Comparison of ENCODE assay signal across 8 cellular contexts in genomic region chr6:41071923-41072835, GRCh38. TPM values are rescaled to one million over a fixed set of nuclear protein-coding genes. Genes with fewer than 3 reads are reported as not detected.
DNase-seq lines count a peak whose midpoint lies in the region; TF ChIP-seq lines count a peak whose summit lies in the region.

OARD1 (minus strand) TSS chr6:41072356; CDS start chr6:41071634, 722 bp downstream.

- H2AK5ac ChIP-seq in H9 (ENCODE audit: insufficient read length, low read length) = no peak within 1 kb of the TSS

- H2BK120ac ChIP-seq in H9 (ENCODE audit: low read depth, low read length, poor library complexity, severe bottlenecking) = no peak within 1 kb of the TSS

- H4K91ac ChIP-seq in H9 (ENCODE audit: insufficient read length, low read depth, low read length) = no peak within 1 kb of the TSS

- DNase-seq in ELR (ENCODE audit: low read depth) = peak; percentile 99
- DNase-seq in H9 = peak; percentile 98
- DNase-seq in MG63 = peak; percentile 96
- DNase-seq in SHP77 treated with DMSO at 0.1 percent for 48 hours (lab: John Stamatoyannopoulos, UW) = peak; percentile 97
- DNase-seq in activated effector memory CD4-positive, alpha-beta T cell treated with anti-CD3 and anti-CD28 coated beads, Interleukin-2, amount 50 U/mL, for 16 hours = peak; percentile 100
- peak; percentile 100 for DNase-seq in fibroblast of the conjunctiva (ENCODE audit: low read depth)
- DNase-seq in nephron progenitor cell = peak; percentile 99
- peak; percentile 99 for DNase-seq in stomach

- peak within 1 kb of the TSS; percentile 97 to 99 (median 97) for H3K27ac Mint-ChIP-seq in H9
- H3K27ac Mint-ChIP-seq in nephron progenitor cell = peak within 1 kb of the TSS; percentile 99

- H3T11ph ChIP-seq in H9 (ENCODE audit: low read length) = no peak within 1 kb of the TSS

- H3K79me1 ChIP-seq in H9 (ENCODE audit: insufficient read depth, low read depth, low read length, poor library complexity, severe bottlenecking) = no peaks in the 10 kb centered on the region

- no CpG with 5 or more reads among the region's 63 CpGs for WGBS in H9 (ENCODE audit: extremely low coverage, insufficient read length, low lambda C conversion rate)
- WGBS in stomach, 5 donors = 0 to 1% (median 0%) methylated on average over 56 to 63 of the region's 63 CpGs

- H2BK15ac ChIP-seq in H9 (ENCODE audit: low read depth, low read length) = no peak within 1 kb of the TSS

- peak within 1 kb of the TSS; percentile 89 for H3K14ac ChIP-seq in H9 (ENCODE audit: insufficient read depth, low read length)

- no peak within 1 kb of the TSS for H2BK20ac ChIP-seq in H9 (ENCODE audit: low read depth, low read length, poor library complexity, severe bottlenecking)

- TF ChIP-seq CTCF in H9 (conservative IDR thresholded peaks at IDR 0.05) (no peak), nephron progenitor cell (IDR thresholded peaks at IDR 0.05) (no peak), stomach (IDR thresholded peaks at IDR 0.05) (peak in 1 of 7 experiments; percentile 26)

- H3K56ac ChIP-seq in H9 (ENCODE audit: insufficient read length, low read depth, low read length) = no peak within 1 kb of the TSS

- peak within 1 kb of the TSS; percentile 100 for H3K4me2 ChIP-seq in H9 (ENCODE audit: insufficient read depth, insufficient read length, low read length)

- H4K20me1 ChIP-seq in H9 (ENCODE audit: control insufficient read depth, insufficient read depth, insufficient read length) = no peaks in the 10 kb centered on the region

- H3K23me2 ChIP-seq in H9 (ENCODE audit: insufficient read length, low read depth, low read length, poor library complexity, severe bottlenecking) = peaks cover 9% of the 10 kb centered on the region

- H3K9ac ChIP-seq in H9 (ENCODE audit: extremely low read depth, insufficient read length, low read length) = peak within 1 kb of the TSS; percentile 91

- no peak within 1 kb of the TSS for H4K8ac ChIP-seq in H9 (replicated peaks; ENCODE audit: insufficient read length, low read depth, low read length)

- peak within 1 kb of the TSS; percentile 91 to 92 for H3K4me3 Mint-ChIP-seq in H9
- H3K4me3 Mint-ChIP-seq in nephron progenitor cell = peak within 1 kb of the TSS; percentile 94

- no peak within 1 kb of the TSS for H2AFZ ChIP-seq in H9 (ENCODE audit: low read length)

- peaks cover 0 to 42% (median 27%) of the 10 kb centered on the region in 3 experiments; a peak in 5 of 7 replicates for H3K36me3 Mint-ChIP-seq in H9 (ENCODE audit: insufficient read depth in 1 of 3, low read depth in 3 of 3)
- peaks cover 7% of the 10 kb centered on the region for H3K36me3 Mint-ChIP-seq in nephron progenitor cell (ENCODE audit: low read depth)

- H4K5ac ChIP-seq in H9 (ENCODE audit: insufficient read length, low read depth, low read length) = peak within 1 kb of the TSS; percentile 45

- H3K36me3 ChIP-seq in MG63 (0 out of 2 replicates have a peak, but pooled peaks cover 3% of the 10 kb centered on the region), stomach (peaks cover 0 to 30% (median 27%) of the 10 kb centered on the region in 4 donors)

- intact Hi-C loops in stomach (cut with DNase I; ENCODE audit: low total_unique reads) = no loop called here

- H3K27ac ChIP-seq in H9 (ENCODE audit: insufficient read length, low read depth, low read length) = peak within 1 kb of the TSS; percentile 88
- H3K27ac ChIP-seq in stomach = peak within 1 kb of the TSS; percentile 94 to 100 (median 100)

- no peaks in the 10 kb centered on the region for H3K27me3 Mint-ChIP-seq in H9 (ENCODE audit: low read depth)
- H3K27me3 Mint-ChIP-seq in nephron progenitor cell (ENCODE audit: low read depth, poor library complexity) = no peaks in the 10 kb centered on the region

- H3K79me2 ChIP-seq in H9 (ENCODE audit: insufficient read depth, low read length) = peaks cover 31% of the 10 kb centered on the region

- H3K4me3 ChIP-seq in MG63 (peak within 1 kb of the TSS; percentile 69), stomach (peak within 1 kb of the TSS; percentile 81 to 94 (median 92))

- H3K4me1 ChIP-seq in H9 (ENCODE audit: insufficient read depth, low read length) = no peaks in the 10 kb centered on the region
- peaks cover 28 to 65% (median 44%) of the 10 kb centered on the region in 4 donors for H3K4me1 ChIP-seq in stomach

- H2BK12ac ChIP-seq in H9 (ENCODE audit: insufficient read length, low read depth, low read length) = no peak within 1 kb of the TSS

- H3K18ac ChIP-seq in H9 (ENCODE audit: insufficient read length, low read depth, low read length) = peak within 1 kb of the TSS; percentile 91

- H3K23ac ChIP-seq in H9 (ENCODE audit: insufficient read length, low read depth, low read length) = no peak within 1 kb of the TSS

- H3K9me3 Mint-ChIP-seq in H9 (no peaks in the 10 kb centered on the region; a peak in 1 of 5 replicates), nephron progenitor cell (no peaks in the 10 kb centered on the region)

- peak in 2 of 4 donors; percentile 27 to 49 for TF ChIP-seq POLR2A in stomach (IDR thresholded peaks at IDR 0.05)

- H3K4ac ChIP-seq in H9 (ENCODE audit: low read depth, low read length) = no peak within 1 kb of the TSS; the same call in 1 of the 2 replicates

- no peaks in the 10 kb centered on the region for H3K27me3 ChIP-seq in H9 (ENCODE audit: insufficient read depth, low read length)
- no peaks in the 10 kb centered on the region for H3K27me3 ChIP-seq in MG63
- H3K27me3 ChIP-seq in stomach = no peaks in the 10 kb centered on the region

- no peak for TF ChIP-seq EP300 in stomach (IDR thresholded peaks at IDR 0.05)

- H2BK5ac ChIP-seq in H9 (ENCODE audit: insufficient read length, low read length) = no peak within 1 kb of the TSS

- H3K9me3 ChIP-seq in H9 (ENCODE audit: control insufficient read depth, low read depth, low read length) (no peaks in the 10 kb centered on the region), MG63 (no peaks in the 10 kb centered on the region), stomach (no peaks in the 10 kb centered on the region)

- peaks cover 38 to 40% of the 10 kb centered on the region in 2 experiments for H3K4me1 Mint-ChIP-seq in H9
- peaks cover 52% of the 10 kb centered on the region for H3K4me1 Mint-ChIP-seq in nephron progenitor cell

RNA-seq across cellular contexts. Expression of gene OARD1, which starts in this region (rescaled TPM):
- 35.8 and 36.6 TPM in 2 replicates for total RNA-seq in H9 (2021)
- 1.4 and 5.9 TPM in 2 replicates for total RNA-seq in MG63 (2014; rRNA removed; shearing (Covaris generic); ENCODE audit: low replicate concordance)
- 10 to 100 TPM in 3 of 5 donors, 1 to 10 TPM in 2; 1.2 to 39.7 (median 26.4) TPM for total RNA-seq in stomach
- 10 to 100 TPM; 36.1 to 69.0 (median 36.6) TPM for polyA plus RNA-seq in stomach

Comparison
In these comparisons a context has a peak if more than half of its experiments do, and no peak if none do; other contexts are left out.
1. Peak in every context shown above with its lines: DNase-seq, H3K4me3 ChIP-seq and H3K27ac ChIP-seq.